8 cellular contexts compared by ENCODE assay signal in the genomic region with DNA sequence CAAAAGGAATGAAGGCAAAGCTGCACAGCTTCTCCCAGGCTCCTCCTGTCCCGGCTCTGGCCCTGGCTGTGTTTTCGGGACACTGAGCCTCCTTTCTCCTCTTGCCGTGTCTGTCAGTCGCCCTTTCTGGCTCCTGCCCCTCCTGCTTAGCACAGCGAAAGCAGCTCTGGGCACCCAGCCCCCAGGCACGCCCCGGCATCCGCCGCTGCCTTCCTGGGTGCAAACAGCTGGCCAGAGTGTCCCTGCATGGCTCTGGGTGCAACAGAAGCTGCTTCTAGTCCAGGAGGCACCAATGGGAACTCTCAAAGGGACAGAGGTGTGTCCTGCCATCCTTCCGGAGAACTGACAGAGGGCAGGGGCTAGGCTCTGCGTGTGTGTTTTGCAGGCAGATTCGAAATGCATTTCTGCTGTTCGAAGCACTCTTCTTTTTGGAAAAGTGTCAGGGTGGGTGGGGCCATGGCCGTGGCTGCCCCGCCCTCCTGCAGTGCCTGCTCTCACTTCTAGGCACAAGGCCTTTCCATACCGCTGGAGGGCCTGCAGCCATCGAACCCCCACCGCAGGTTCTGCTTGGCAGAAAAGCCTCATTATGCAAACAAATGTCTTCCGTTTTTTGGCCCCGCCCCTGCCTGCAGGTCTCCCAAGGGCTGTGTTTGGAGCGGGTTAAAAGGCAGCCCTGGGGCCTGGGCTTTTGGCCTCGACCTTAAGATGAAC. TPM values are rescaled to one million over a fixed set of nuclear protein-coding genes. Genes with fewer than 3 reads are reported as not detected.
DNase-seq lines count a peak whose midpoint lies in the region; ATAC-seq and TF ChIP-seq lines count a peak whose summit lies in the region.

No MANE protein-coding gene starts in this region.

- CTCF ChIA-PET in activated naive CD4-positive, alpha-beta T cell treated with anti-CD3 and anti-CD28 coated beads for 36 hours (lab: Charles Lee), result interaction anchor here (0.6 to 1.2 kb wide), 3 partner anchors 10 to 381 kb away, joined by 3 to 4 read pairs (median 3); no protein-coding TSS in a partner anchor

- H3K4me3 Mint-ChIP-seq in stimulated activated effector memory CD8-positive, alpha-beta T cell treated with anti-CD3 and anti-CD28 coated beads, Interleukin-12 subunit alpha, Interleukin-12 subunit beta, amount 100 ng/mL, for 72 hours, result no peak overlapping the region
- no peak overlapping the region for H3K4me3 Mint-ChIP-seq in activated naive CD4-positive, alpha-beta T cell treated with anti-CD3 and anti-CD28 coated beads for 36 hours

- no peaks in the 10 kb centered on the region for H3K36me3 ChIP-seq in mucosa of rectum (ENCODE audit: control insufficient read depth in 2 of 2, insufficient read depth in 2 of 2, low read length in 2 of 2)

- no peaks in the 10 kb centered on the region for H3K27me3 Mint-ChIP-seq in activated naive CD4-positive, alpha-beta T cell treated with anti-CD3 and anti-CD28 coated beads for 36 hours (ENCODE audit: low read depth)

- intact Hi-C loops in activated naive CD4-positive, alpha-beta T cell treated with anti-CD3 and anti-CD28 coated beads for 36 hours (cut with micrococcal nuclease), result no loop called here

- H3K4me3 ChIP-seq in mucosa of rectum (ENCODE audit: low read length in 2 of 2) (peak overlapping the region in 1 of 2 donors; percentile 65), foreskin fibroblast (ENCODE audit: low read depth in 1 of 2, low read length in 2 of 2) (no peak overlapping the region)

- H3K4me1 ChIP-seq in mucosa of rectum (ENCODE audit: control insufficient read depth in 2 of 2, insufficient read depth in 2 of 2, low read length in 2 of 2), result peaks cover 21 to 23% of the 10 kb centered on the region in 2 donors

- peaks cover 0 to 4% of the 10 kb centered on the region in 2 donors for H3K27me3 ChIP-seq in mucosa of rectum (ENCODE audit: control insufficient read depth in 2 of 2, insufficient read depth in 2 of 2, low read length in 2 of 2)

- ATAC-seq in GM19438 (IDR thresholded peaks at IDR 0.05; ENCODE audit: low read depth, unreplicated experiment), result peak; percentile 46
- no peak for ATAC-seq in stimulated activated effector memory CD8-positive, alpha-beta T cell treated with anti-CD3 and anti-CD28 coated beads, Interleukin-12 subunit alpha, Interleukin-12 subunit beta, amount 100 ng/mL, for 72 hours

- TF ChIP-seq CTCF in foreskin fibroblast (IDR thresholded peaks at IDR 0.05; ENCODE audit: low read depth, low read length), result no peak

- DNase-seq in DMS 273 treated with DMSO at 0.1 percent for 48 hours (lab: John Stamatoyannopoulos, UW) (peak; percentile 16), NCI-H1694 treated with DMSO at 0.1 percent for 48 hours (lab: John Stamatoyannopoulos, UW) (peak; percentile 91), astrocyte of the hippocampus (ENCODE audit: low read depth, low spot score) (peak; percentile 37), foreskin fibroblast (no peak)
- DNase-seq in stimulated activated effector memory CD8-positive, alpha-beta T cell treated with anti-CD3 and anti-CD28 coated beads, Interleukin-12 subunit alpha, Interleukin-12 subunit beta, amount 100 ng/mL, for 72 hours (ENCODE audit: low spot score in 2 of 2), result no peak
- no peak for DNase-seq in activated naive CD4-positive, alpha-beta T cell treated with anti-CD3 and anti-CD28 coated beads for 36 hours

- no peaks in the 10 kb centered on the region for H3K9me3 ChIP-seq in mucosa of rectum (ENCODE audit: control insufficient read depth in 2 of 2, low read length in 2 of 2)

- peak overlapping the region; percentile 21 to 77 for H3K27ac ChIP-seq in mucosa of rectum (ENCODE audit: low read depth in 2 of 2, low read length in 2 of 2)

- no peaks in the 10 kb centered on the region for H3K36me3 Mint-ChIP-seq in stimulated activated effector memory CD8-positive, alpha-beta T cell treated with anti-CD3 and anti-CD28 coated beads, Interleukin-12 subunit alpha, Interleukin-12 subunit beta, amount 100 ng/mL, for 72 hours
- H3K36me3 Mint-ChIP-seq in activated naive CD4-positive, alpha-beta T cell treated with anti-CD3 and anti-CD28 coated beads for 36 hours (ENCODE audit: low read depth), result no peaks in the 10 kb centered on the region

- peak overlapping the region; percentile 3 to 63 for H3K9ac ChIP-seq in mucosa of rectum (ENCODE audit: low read depth in 1 of 2, low read length in 2 of 2)

- H3K4me1 Mint-ChIP-seq in stimulated activated effector memory CD8-positive, alpha-beta T cell treated with anti-CD3 and anti-CD28 coated beads, Interleukin-12 subunit alpha, Interleukin-12 subunit beta, amount 100 ng/mL, for 72 hours, result no peaks in the 10 kb centered on the region
- no peaks in the 10 kb centered on the region for H3K4me1 Mint-ChIP-seq in activated naive CD4-positive, alpha-beta T cell treated with anti-CD3 and anti-CD28 coated beads for 36 hours (ENCODE audit: low read depth)

- H3K27ac Mint-ChIP-seq in stimulated activated effector memory CD8-positive, alpha-beta T cell treated with anti-CD3 and anti-CD28 coated beads, Interleukin-12 subunit alpha, Interleukin-12 subunit beta, amount 100 ng/mL, for 72 hours, result no peak overlapping the region
- H3K27ac Mint-ChIP-seq in activated naive CD4-positive, alpha-beta T cell treated with anti-CD3 and anti-CD28 coated beads for 36 hours, result no peak overlapping the region

- no peaks in the 10 kb centered on the region for H3K9me3 Mint-ChIP-seq in stimulated activated effector memory CD8-positive, alpha-beta T cell treated with anti-CD3 and anti-CD28 coated beads, Interleukin-12 subunit alpha, Interleukin-12 subunit beta, amount 100 ng/mL, for 72 hours
- no peaks in the 10 kb centered on the region for H3K9me3 Mint-ChIP-seq in activated naive CD4-positive, alpha-beta T cell treated with anti-CD3 and anti-CD28 coated beads for 36 hours

RNA-seq across cellular contexts. Expression of gene COL9A3, which starts 15.5 kb away (rescaled TPM):
- total RNA-seq in activated naive CD4-positive, alpha-beta T cell treated with anti-CD3 and anti-CD28 coated beads for 36 hours, result not detected

RNA-seq across cellular contexts. Expression of gene OGFR, which starts 27.7 kb away (rescaled TPM):
- total RNA-seq in activated naive CD4-positive, alpha-beta T cell treated with anti-CD3 and anti-CD28 coated beads for 36 hours, result 10 to 100 TPM; 23.7 to 24.6 TPM

RNA-seq across cellular contexts. Expression of gene TCFL5, which starts 29.3 kb away (rescaled TPM):
- total RNA-seq in activated naive CD4-positive, alpha-beta T cell treated with anti-CD3 and anti-CD28 coated beads for 36 hours, result 1 to 10 TPM; 5.4 to 5.5 TPM

RNA-seq across cellular contexts. Expression of gene MRGBP, which starts 36.1 kb away (rescaled TPM):
- 1 to 10 TPM; 7.3 to 8.0 TPM for total RNA-seq in activated naive CD4-positive, alpha-beta T cell treated with anti-CD3 and anti-CD28 coated beads for 36 hours

Comparison
In these comparisons a context has a peak if more than half of its experiments do, and no peak if none do; other contexts are left out.
1. DNase-seq: peak in DMS 273 treated with DMSO at 0.1 percent for 48 hours (single experiment), NCI-H1694 treated with DMSO at 0.1 percent for 48 hours (single experiment) and astrocyte of the hippocampus (single experiment); none in stimulated activated effector memory CD8-positive, alpha-beta T cell treated with anti-CD3 and anti-CD28 coated beads, Interleukin-12 subunit alpha, Interleukin-12 subunit beta, amount 100 ng/mL, for 72 hours (0 of 2), activated naive CD4-positive, alpha-beta T cell treated with anti-CD3 and anti-CD28 coated beads for 36 hours (single experiment) and foreskin fibroblast (0 of 2).